24 cellular contexts compared by ENCODE assay signal in genomic region chr11:78197816-78198215, GRCh38. TPM values are rescaled to one million over a fixed set of nuclear protein-coding genes. Genes with fewer than 3 reads are reported as not detected.
DNase-seq lines count a peak whose midpoint lies in the region; ATAC-seq and TF ChIP-seq lines count a peak whose summit lies in the region.
"Had no signal": no experiment of that assay in that cellular context is flagged by ENCODE, and none has a peak within 500 bp of the region (broad histone marks: within the 10 kb centered on the region; RNA-seq: fewer than 3 reads in every experiment).

No MANE protein-coding gene starts in this region.

- no peak for TF ChIP-seq CTCF in natural killer cell (IDR thresholded peaks at IDR 0.05)
- TF ChIP-seq CTCF in Panc1 (IDR thresholded peaks at IDR 0.05) = no peak
- no peak for TF ChIP-seq CTCF in lower leg skin (IDR thresholded peaks at IDR 0.05)

- H3K9me3 ChIP-seq in Panc1 (ENCODE audit: control insufficient read depth, insufficient read depth, low read depth, low read length) (no peaks in the 10 kb centered on the region), neuronal stem cell (replicated peaks in 1 of 2; ENCODE audit: control insufficient read depth in 2 of 2, insufficient read depth in 1 of 2, low read depth in 1 of 2, low read length in 2 of 2) (no peaks in the 10 kb centered on the region)
- H3K9me3 ChIP-seq: SJCRH30 had no signal

- H3K27me3 ChIP-seq in Panc1 (ENCODE audit: control insufficient read depth, insufficient read depth, low read length) (no peaks in the 10 kb centered on the region), neuronal stem cell (ENCODE audit: control insufficient read depth in 3 of 3, insufficient read depth in 3 of 3, low read depth in 1 of 3, low read length in 3 of 3) (no peaks in the 10 kb centered on the region)
- H3K27me3 ChIP-seq: SJCRH30 had no signal

- H3K36me3 ChIP-seq in Panc1 (ENCODE audit: control insufficient read depth, insufficient read depth, low read length) (no peaks in the 10 kb centered on the region), neuronal stem cell (replicated peaks in 1 of 2; ENCODE audit: control insufficient read depth in 2 of 2, insufficient read depth in 2 of 2, low read length in 2 of 2) (peaks cover 0 to 23% of the 10 kb centered on the region in 2 donors)
- H3K36me3 ChIP-seq: SJCRH30 had no signal

- no peak for TF ChIP-seq POLR2A in lower leg skin (IDR thresholded peaks at IDR 0.05)

- H3K9ac ChIP-seq in neuronal stem cell (ENCODE audit: low read depth, low read length, poor library complexity) = peak overlapping the region; percentile 25

- in situ Hi-C loops in Panc1 (cut with HindIII; ENCODE audit: low pct_unique_long_range_greater_than_20kb, low sequenced_read_pairs) = no loop called here

- H3K79me1 ChIP-seq in neuronal stem cell (ENCODE audit: low read depth, low read length) = peaks cover 6% of the 10 kb centered on the region

- H3K27ac ChIP-seq in Panc1 (ENCODE audit: low read length) = no peak overlapping the region
- no peak overlapping the region for H3K27ac ChIP-seq in neuronal stem cell (replicated peaks; ENCODE audit: low read length)
- H3K27ac ChIP-seq: C4-2B, SJCRH30 had no signal

- peak overlapping the region; percentile 2 for H2AK5ac ChIP-seq in neuronal stem cell (ENCODE audit: low read depth, low read length)

- H3K14ac ChIP-seq in neuronal stem cell (ENCODE audit: low read length) = no peak overlapping the region

- H4K8ac ChIP-seq in neuronal stem cell (ENCODE audit: low read depth, low read length) = no peak overlapping the region

- H3K27ac Mint-ChIP-seq in natural killer cell treated with Interleukin-12 subunit alpha and Interleukin-12 subunit beta and Interleukin-15 and Interleukin-18, amount 100 ng/mL, for 72 hours = no peak overlapping the region
- H3K27ac Mint-ChIP-seq in natural killer cell = no peak overlapping the region

- H3K4me3 ChIP-seq in Panc1 (ENCODE audit: low read depth in 2 of 2, low read length in 2 of 2) (no peak overlapping the region), neuronal stem cell (ENCODE audit: low read length in 2 of 2) (no peak overlapping the region), lower leg skin (ENCODE audit: low read depth, poor library complexity, severe bottlenecking) (no peak overlapping the region)
- H3K4me3 ChIP-seq: SJCRH30 had no signal

- no peak overlapping the region for H2BK120ac ChIP-seq in neuronal stem cell (ENCODE audit: low read depth, low read length)

- POLR2A ChIA-PET in Panc1 (lab: Charles Lee) = no interaction called here

- no TSS peak for BruUV-seq in Panc1 (replicated peaks; lab: Mats Ljungman, UMichigan)

- H2BK12ac ChIP-seq in neuronal stem cell (ENCODE audit: low read length) = no peak overlapping the region

- peaks cover 25 to 27% of the 10 kb centered on the region in 2 donors for H3K4me1 Mint-ChIP-seq in natural killer cell treated with Interleukin-12 subunit alpha and Interleukin-12 subunit beta and Interleukin-15 and Interleukin-18, amount 100 ng/mL, for 72 hours (ENCODE audit: low read depth in 2 of 2)
- peaks cover 10 to 14% of the 10 kb centered on the region in 2 donors for H3K4me1 Mint-ChIP-seq in natural killer cell

- H2BK5ac ChIP-seq in neuronal stem cell (ENCODE audit: low read length) = peak overlapping the region; percentile 54

- WGBS in neuronal stem cell (ENCODE audit: extremely low coverage in 2 of 2, insufficient read length in 2 of 2, insufficient replicate concordance in 1 of 2), 2 donors = no CpG with 5 or more reads among the region's 8 CpGs
- WGBS in lower leg skin, 2 donors = 73 to 90% methylated on average over 4 to 8 of the region's 8 CpGs

- no peak for ATAC-seq in natural killer cell treated with Interleukin-12 subunit alpha and Interleukin-12 subunit beta and Interleukin-15 and Interleukin-18, amount 100 ng/mL, for 72 hours
- ATAC-seq in natural killer cell (no peak), Panc1 (peak; percentile 40; the same call in 1 of the 2 replicates)
- ATAC-seq: SK-N-SH treated with all-trans-retinoic acid at 6 μM for 48 hours had no signal

- no peak overlapping the region for H3K4ac ChIP-seq in neuronal stem cell (ENCODE audit: low read length)

- no peaks in the 10 kb centered on the region for H3K27me3 Mint-ChIP-seq in natural killer cell treated with Interleukin-12 subunit alpha and Interleukin-12 subunit beta and Interleukin-15 and Interleukin-18, amount 100 ng/mL, for 72 hours
- H3K27me3 Mint-ChIP-seq in natural killer cell (ENCODE audit: low read depth in 2 of 2) = no peaks in the 10 kb centered on the region
- H3K27me3 Mint-ChIP-seq: CD8-positive, alpha-beta memory T cell had no signal

- no peak overlapping the region for H4K91ac ChIP-seq in neuronal stem cell (ENCODE audit: low read depth, low read length, poor library complexity)

- no peak overlapping the region for H3K4me3 Mint-ChIP-seq in natural killer cell treated with Interleukin-12 subunit alpha and Interleukin-12 subunit beta and Interleukin-15 and Interleukin-18, amount 100 ng/mL, for 72 hours
- H3K4me3 Mint-ChIP-seq in natural killer cell = no peak overlapping the region
- H3K4me3 Mint-ChIP-seq: CD8-positive, alpha-beta memory T cell had no signal

- no peaks in the 10 kb centered on the region for H3K36me3 Mint-ChIP-seq in natural killer cell treated with Interleukin-12 subunit alpha and Interleukin-12 subunit beta and Interleukin-15 and Interleukin-18, amount 100 ng/mL, for 72 hours
- H3K36me3 Mint-ChIP-seq in natural killer cell = no peaks in the 10 kb centered on the region

- intact Hi-C loops in natural killer cell (cut with micrococcal nuclease) = no loop called here
- intact Hi-C loops in Panc1 (cut with micrococcal nuclease; ENCODE audit: unreplicated experiment) = no loop called here
- intact Hi-C loops in lower leg skin (cut with DNase I; ENCODE audit: low total_unique reads) = no loop called here

- CTCF ChIA-PET in Panc1 (lab: Charles Lee) = no interaction called here

- H3K9me3 Mint-ChIP-seq in natural killer cell treated with Interleukin-12 subunit alpha and Interleukin-12 subunit beta and Interleukin-15 and Interleukin-18, amount 100 ng/mL, for 72 hours = no peaks in the 10 kb centered on the region
- H3K9me3 Mint-ChIP-seq in natural killer cell = no peaks in the 10 kb centered on the region
- H3K9me3 Mint-ChIP-seq: CD8-positive, alpha-beta memory T cell had no signal

- H2BK15ac ChIP-seq in neuronal stem cell (ENCODE audit: low read length) = no peak overlapping the region

- H3K4me1 ChIP-seq in Panc1 (ENCODE audit: control insufficient read depth, insufficient read depth, low read length) = no peaks in the 10 kb centered on the region
- peaks cover 0 to 2% of the 10 kb centered on the region in 2 donors for H3K4me1 ChIP-seq in neuronal stem cell (ENCODE audit: control insufficient read depth in 2 of 2, insufficient read depth in 1 of 2, low read depth in 1 of 2, low read length in 2 of 2)

- no peak overlapping the region for H2AFZ ChIP-seq in neuronal stem cell (ENCODE audit: low read length)

- H3K4me2 ChIP-seq in neuronal stem cell (ENCODE audit: insufficient read depth, low read length, poor library complexity, severe bottlenecking) = no peak overlapping the region

- no peak overlapping the region for H3K18ac ChIP-seq in neuronal stem cell (ENCODE audit: low read length)

- H3K23ac ChIP-seq in neuronal stem cell (ENCODE audit: low read depth, low read length, poor library complexity) = peak overlapping the region; percentile 26

- DNase-seq in natural killer cell treated with Interleukin-12 subunit alpha and Interleukin-12 subunit beta and Interleukin-15 and Interleukin-18, amount 100 ng/mL, for 72 hours (ENCODE audit: low spot score) = peak; percentile 52
- DNase-seq in natural killer cell = no peak
- no peak for DNase-seq in Panc1 (ENCODE audit: low read depth, low spot score)
- no peak for DNase-seq in neuronal stem cell (ENCODE audit: low spot score)
- DNase-seq in foreskin melanocyte = no peak
- no peak for DNase-seq in lower leg skin (ENCODE audit: low spot score in 2 of 2)
- DNase-seq in activated CD4-positive, alpha-beta T cell treated with anti-CD3 and anti-CD28 coated beads for 1 hour = no peak
- no peak for DNase-seq in NCI-H226
- DNase-seq: DMS 273 treated with DMSO at 0.1 percent for 48 hours, DMS79, GF-D8, HCEC 1CT, Karpas-422, NCI-H1092 treated with DMSO at 0.1 percent for 48 hours, NCI-H1436, NCI-H187, NCI-H2081 treated with DMSO at 0.1 percent for 48 hours, NCI-H2171 treated with DMSO at 0.1 percent for 48 hours, NCI-H524, NCI-H774, SJCRH30 had no signal

RNA-seq across cellular contexts. Expression of gene USP35, which starts 9.1 kb away (rescaled TPM):
- total RNA-seq in natural killer cell treated with Interleukin-12 subunit alpha and Interleukin-12 subunit beta and Interleukin-15 and Interleukin-18, amount 100 ng/mL, for 72 hours = 1 to 10 TPM; 7.2 to 7.9 TPM
- total RNA-seq in natural killer cell = 1 to 10 TPM; 6.1 to 8.5 (median 8.1) TPM
- total RNA-seq in Panc1 (2021; ENCODE audit: unreplicated experiment) = 11.8 TPM
- polyA plus RNA-seq in Panc1 (2012; ENCODE audit: insufficient read length) = 9.6 TPM
- 4.6 TPM for polyA plus RNA-seq in neuronal stem cell (2013, experiment 1 of 2)
- 4.7 TPM for polyA plus RNA-seq in neuronal stem cell (2013, experiment 2 of 2)
- total RNA-seq in lower leg skin = 1 to 10 TPM; 3.0 to 4.0 (median 3.5) TPM

RNA-seq across cellular contexts. Expression of gene KCTD21, which starts 9.4 kb away (rescaled TPM):
- 1 to 10 TPM; 3.6 to 9.4 TPM for total RNA-seq in natural killer cell treated with Interleukin-12 subunit alpha and Interleukin-12 subunit beta and Interleukin-15 and Interleukin-18, amount 100 ng/mL, for 72 hours
- total RNA-seq in natural killer cell (1 to 10 TPM; 1.7 to 2.7 (median 2.2) TPM), Panc1 (2021; ENCODE audit: unreplicated experiment) (9.7 TPM), lower leg skin (10 to 100 TPM in 1 of 4 donors, 1 to 10 TPM in 3; 3.8 to 17.0 (median 7.1) TPM)
- polyA plus RNA-seq in Panc1 (2012; ENCODE audit: insufficient read length) = 16.1 TPM
- polyA plus RNA-seq in neuronal stem cell (2013, experiment 1 of 2) = 2.4 TPM
- 2.6 TPM for polyA plus RNA-seq in neuronal stem cell (2013, experiment 2 of 2)

RNA-seq across cellular contexts. Expression of gene ALG8, which starts 58.4 kb away (rescaled TPM):
- 10 to 100 TPM; 52.3 to 87.2 TPM for total RNA-seq in natural killer cell treated with Interleukin-12 subunit alpha and Interleukin-12 subunit beta and Interleukin-15 and Interleukin-18, amount 100 ng/mL, for 72 hours
- total RNA-seq in natural killer cell = 10 to 100 TPM; 19.2 to 20.1 (median 19.8) TPM
- 97.0 TPM for total RNA-seq in Panc1 (2021; ENCODE audit: unreplicated experiment)
- polyA plus RNA-seq in Panc1 (2012; ENCODE audit: insufficient read length) = 62.2 TPM
- polyA plus RNA-seq in neuronal stem cell (2013, experiment 1 of 2) = 67.7 TPM
- 67.9 TPM for polyA plus RNA-seq in neuronal stem cell (2013, experiment 2 of 2)
- total RNA-seq in lower leg skin = 10 to 100 TPM; 13.8 to 18.3 (median 17.0) TPM
